Comparison of ENCODE assay signal across 19 cellular contexts in genomic region chr12:115467531-115467930, GRCh38.
DNase-seq lines count a peak whose midpoint lies in the region; ATAC-seq, FAIRE-seq and TF ChIP-seq lines count a peak whose summit lies in the region.
"Had no signal": no experiment of that assay in that cellular context is flagged by ENCODE, and none has a peak within 500 bp of the region (broad histone marks: within the 10 kb centered on the region; RNA-seq: fewer than 3 reads in every experiment).

No MANE protein-coding gene starts in this region.

- TF ChIP-seq POLR2A in HepG2 (IDR thresholded peaks at IDR 0.05; ENCODE audit: insufficient read depth in 1 of 2, low read depth in 2 of 2, low read length in 2 of 2) (no peak), right lobe of liver (IDR thresholded peaks at IDR 0.05) (no peak)

- TF ChIP-seq EP300 in HepG2 (IDR thresholded peaks at IDR 0.05; ENCODE audit: low read depth in 2 of 2, low read length in 2 of 2) (no peak), HepG2 (CRISPR knock-in tag; IDR thresholded peaks at IDR 0.05; ENCODE audit: borderline replicate concordance) (no peak)

- H3K36me3 Mint-ChIP-seq in astrocyte (ENCODE audit: low read depth, unreplicated experiment) = peaks cover 2% of the 10 kb centered on the region

- no peaks in the 10 kb centered on the region for H3F3A ChIP-seq in PC-9 (ENCODE audit: insufficient read depth, low read depth)

- H3K4me1 ChIP-seq in HepG2 (ENCODE audit: insufficient read depth, low read length) (peaks cover 17% of the 10 kb centered on the region), right lobe of liver (peaks cover 0 to 4% (median 0%) of the 10 kb centered on the region in 4 donors), PC-9 (replicated peaks; ENCODE audit: insufficient read depth) (no peaks in the 10 kb centered on the region), astrocyte (ENCODE audit: insufficient read depth, low read length) (no peaks in the 10 kb centered on the region), mucosa of stomach (ENCODE audit: control insufficient read depth, insufficient read depth, low read length) (peaks cover 28% of the 10 kb centered on the region)
- H3K4me1 ChIP-seq: A549 had no signal

- FAIRE-seq in HepG2 (lab: Jason Lieb, UNC) (no peak), astrocyte (lab: Jason Lieb, UNC) (no peak)
- FAIRE-seq: A549, G401.6, GM12891, H54 had no signal

- H2AFZ ChIP-seq in HepG2 (ENCODE audit: low read length) = no peak overlapping the region
- no peak overlapping the region for H2AFZ ChIP-seq in PC-9
- H2AFZ ChIP-seq in astrocyte (ENCODE audit: low read depth, low read length) = no peak overlapping the region
- H2AFZ ChIP-seq: GM23338 had no signal

- BruUV-seq in HepG2 (replicated peaks; lab: Mats Ljungman, UMichigan) (TSS peak; percentile 57), PC-9 (replicated peaks; lab: Mats Ljungman, UMichigan) (no TSS peak)

- POLR2A ChIA-PET in HepG2 (lab: Yijun Ruan, JAX) = interaction anchor here (0.8 to 2.0 kb wide), 7 partner anchors 9 to 811 kb away, joined by 3 to 10 read pairs (median 4); partner anchors contain the start of gene TBX3
- POLR2A ChIA-PET in PC-9 (lab: Charles Lee; ENCODE audit: unreplicated experiment) = no interaction called here

- H3K9ac ChIP-seq in HepG2 (ENCODE audit: insufficient read depth, low read depth, low read length) = peak overlapping the region; percentile 73; the same call in 1 of the 2 replicates
- H3K9ac ChIP-seq in astrocyte (ENCODE audit: low read length) = peak overlapping the region; percentile 17
- peak overlapping the region; percentile 9 for H3K9ac ChIP-seq in mucosa of stomach (ENCODE audit: low read length)

- no peaks in the 10 kb centered on the region for H3K9me3 ChIP-seq in HepG2 (ENCODE audit: low read length)
- H3K9me3 ChIP-seq in right lobe of liver = no peaks in the 10 kb centered on the region
- no peaks in the 10 kb centered on the region for H3K9me3 ChIP-seq in PC-9 (ENCODE audit: insufficient read depth, low read depth)
- no peaks in the 10 kb centered on the region for H3K9me3 ChIP-seq in astrocyte (ENCODE audit: insufficient read depth, low read depth, low read length)
- no peaks in the 10 kb centered on the region for H3K9me3 ChIP-seq in mucosa of stomach (ENCODE audit: control insufficient read depth, low read length)
- H3K9me3 ChIP-seq: A549 had no signal

- DNase-seq in HepG2 (ENCODE audit: low spot score) (no peak), right lobe of liver (no peak), PC-9 (no peak), astrocyte (ENCODE audit: low read depth) (no peak), DMS114 treated with DMSO at 0.1 percent for 48 hours (lab: John Stamatoyannopoulos, UW; ENCODE audit: unreplicated experiment) (no peak), NCI-H69 (lab: John Stamatoyannopoulos, UW) (no peak)
- DNase-seq: AML-193; CD4-positive, alpha-beta T cell; DMS79 treated with DMSO at 0.1 percent for 48 hours; HCEC 1CT had no signal

- 96% methylated on average over 2 of the region's 2 CpGs for WGBS in HepG2 (ENCODE audit: low lambda C conversion rate)
- 88% methylated on average over 2 of the region's 2 CpGs for WGBS in right lobe of liver (ENCODE audit: insufficient coverage, low coverage, low lambda C conversion rate, missing lambda C conversion rate)

- no peaks in the 10 kb centered on the region for H3K9me2 ChIP-seq in PC-9 (ENCODE audit: insufficient read depth)

- TF ChIP-seq CTCF in HepG2 (CRISPR knock-in tag; IDR thresholded peaks at IDR 0.05) (no peak), right lobe of liver (IDR thresholded peaks at IDR 0.05) (no peak), PC-9 (conservative IDR thresholded peaks at IDR 0.05) (no peak), astrocyte (IDR thresholded peaks at IDR 0.05; ENCODE audit: insufficient read depth, low read depth, low read length) (no peak)

- no peak for TF ChIP-seq RAD21 in HepG2 (CRISPR knock-in tag; IDR thresholded peaks at IDR 0.05)

- H4K20me1 ChIP-seq in HepG2 (ENCODE audit: insufficient read depth, low read length) = no peaks in the 10 kb centered on the region
- H4K20me1 ChIP-seq in PC-9 (ENCODE audit: insufficient read depth) = no peaks in the 10 kb centered on the region
- no peaks in the 10 kb centered on the region for H4K20me1 ChIP-seq in astrocyte (ENCODE audit: insufficient read depth, low read length)

- no peak overlapping the region for H3K4me3 Mint-ChIP-seq in astrocyte (ENCODE audit: unreplicated experiment)
- H3K4me3 Mint-ChIP-seq: CD4-positive, alpha-beta T cell; GM23338 had no signal

- in situ Hi-C loops in HepG2 (cut with HindIII; ENCODE audit: extremely low pct_ligation_motif_present, low pct_unique_long_range_greater_than_20kb) = loop anchor here (25.0 kb wide), 1 partner anchor 805 kb away; no protein-coding TSS in a partner anchor

- H3K27me3 Mint-ChIP-seq in astrocyte (ENCODE audit: low read depth, unreplicated experiment) = peaks cover 33% of the 10 kb centered on the region

- H3K4me1 Mint-ChIP-seq in astrocyte (ENCODE audit: low read depth, unreplicated experiment) = no peaks in the 10 kb centered on the region
- H3K4me1 Mint-ChIP-seq: GM23338 had no signal

- CTCF ChIA-PET in HepG2 (lab: Yijun Ruan, JAX; ENCODE audit: low intra/inter-chr PET ratio, low total read pairs) = interaction anchor here (1.1 kb wide), 1 partner anchor 805 kb away, joined by 4 read pairs; no protein-coding TSS in a partner anchor
- CTCF ChIA-PET in PC-9 (lab: Charles Lee) = no interaction called here

- H3K36me3 ChIP-seq in HepG2 (replicated peaks in 1 of 2; ENCODE audit: control insufficient read depth in 1 of 2, insufficient read depth in 2 of 2, low read length in 2 of 2) (no peaks in the 10 kb centered on the region), right lobe of liver (no peaks in the 10 kb centered on the region), PC-9 (ENCODE audit: low read depth) (no peaks in the 10 kb centered on the region), astrocyte (ENCODE audit: insufficient read depth, low read length) (no peaks in the 10 kb centered on the region), mucosa of stomach (ENCODE audit: control insufficient read depth, insufficient read depth, low read length) (no peaks in the 10 kb centered on the region)

- intact Hi-C loops in HepG2 (cut with micrococcal nuclease; ENCODE audit: unreplicated experiment) = no loop called here
- intact Hi-C loops in right lobe of liver (cut with DNase I) = no loop called here
- intact Hi-C loops in PC-9 (cut with micrococcal nuclease; ENCODE audit: unreplicated experiment) = no loop called here

- H3K27ac Mint-ChIP-seq in astrocyte (ENCODE audit: unreplicated experiment) = no peak overlapping the region
- H3K27ac Mint-ChIP-seq: CD4-positive, alpha-beta T cell; GM23338 had no signal

- H3K79me2 ChIP-seq in HepG2 (ENCODE audit: insufficient read depth, low read length) (no peaks in the 10 kb centered on the region), PC-9 (ENCODE audit: low read depth) (no peaks in the 10 kb centered on the region), astrocyte (ENCODE audit: insufficient read depth, low read length) (no peaks in the 10 kb centered on the region)

- no peaks in the 10 kb centered on the region for H3K27me3 ChIP-seq in HepG2 (ENCODE audit: control insufficient read depth in 1 of 2, insufficient read depth in 2 of 2, low read length in 2 of 2)
- H3K27me3 ChIP-seq in right lobe of liver = no peaks in the 10 kb centered on the region
- no peaks in the 10 kb centered on the region for H3K27me3 ChIP-seq in PC-9 (ENCODE audit: insufficient read depth, low read depth)
- no peaks in the 10 kb centered on the region for H3K27me3 ChIP-seq in astrocyte (ENCODE audit: insufficient read depth, low read length)
- no peaks in the 10 kb centered on the region for H3K27me3 ChIP-seq in mucosa of stomach (ENCODE audit: control insufficient read depth, insufficient read depth, low read length)

- H3K4me2 ChIP-seq in HepG2 (ENCODE audit: low read depth, low read length) (peak overlapping the region; percentile 83), PC-9 (peak overlapping the region; percentile 39; the same call in 1 of the 2 replicates), astrocyte (ENCODE audit: low read length) (peak overlapping the region; percentile 20)
- H3K4me2 ChIP-seq: GM23338 had no signal

- H3K27ac ChIP-seq in HepG2 (ENCODE audit: extremely low read length, insufficient read depth, low read length) (peak overlapping the region; percentile 76), right lobe of liver (peak overlapping the region in 1 of 3 donors; percentile 66), PC-9 (no peak overlapping the region), astrocyte (ENCODE audit: low read depth, low read length) (no peak overlapping the region)
- H3K27ac ChIP-seq: 22Rv1, C4-2B had no signal

- no peaks in the 10 kb centered on the region for H3K9me3 Mint-ChIP-seq in astrocyte (ENCODE audit: unreplicated experiment)
- H3K9me3 Mint-ChIP-seq: CD4-positive, alpha-beta T cell; GM23338 had no signal

- no peak for ATAC-seq in HepG2
- no peak for ATAC-seq in right lobe of liver
- no peak for ATAC-seq in GM18517 (IDR thresholded peaks at IDR 0.05; ENCODE audit: unreplicated experiment)
- ATAC-seq: GM23338 had no signal

- H3K4me3 ChIP-seq in HepG2 (replicated peaks in 1 of 3; ENCODE audit: insufficient read depth in 1 of 3, low read depth in 2 of 3, low read length in 3 of 3) (peak overlapping the region in 2 of 3 experiments; percentile 50 to 64; a peak in 3 of 6 replicates), right lobe of liver (peak overlapping the region in 1 of 3 donors; percentile 40), PC-9 (no peak overlapping the region), astrocyte (ENCODE audit: insufficient read depth, low read depth, low read length) (no peak overlapping the region), mucosa of stomach (ENCODE audit: low read length) (no peak overlapping the region)
- H3K4me3 ChIP-seq: A549, GM23338 had no signal

Comparison
In these comparisons a context has a peak if more than half of its experiments do, and no peak if none do; other contexts are left out.
1. H3K4me2 ChIP-seq: peak in every context shown above with its lines; median percentile 83 in HepG2; 39 in PC-9; 20 in astrocyte.
2. H3K4me3 ChIP-seq: peak in HepG2 (2 of 3); none in PC-9 (single experiment), astrocyte (single experiment) and mucosa of stomach (single experiment).
3. H3K9ac ChIP-seq: peak in every context shown above with its lines; median percentile 73 in HepG2; 17 in astrocyte; 9 in mucosa of stomach.